Comparison of ENCODE assay signal across 8 cellular contexts in the genomic region with DNA sequence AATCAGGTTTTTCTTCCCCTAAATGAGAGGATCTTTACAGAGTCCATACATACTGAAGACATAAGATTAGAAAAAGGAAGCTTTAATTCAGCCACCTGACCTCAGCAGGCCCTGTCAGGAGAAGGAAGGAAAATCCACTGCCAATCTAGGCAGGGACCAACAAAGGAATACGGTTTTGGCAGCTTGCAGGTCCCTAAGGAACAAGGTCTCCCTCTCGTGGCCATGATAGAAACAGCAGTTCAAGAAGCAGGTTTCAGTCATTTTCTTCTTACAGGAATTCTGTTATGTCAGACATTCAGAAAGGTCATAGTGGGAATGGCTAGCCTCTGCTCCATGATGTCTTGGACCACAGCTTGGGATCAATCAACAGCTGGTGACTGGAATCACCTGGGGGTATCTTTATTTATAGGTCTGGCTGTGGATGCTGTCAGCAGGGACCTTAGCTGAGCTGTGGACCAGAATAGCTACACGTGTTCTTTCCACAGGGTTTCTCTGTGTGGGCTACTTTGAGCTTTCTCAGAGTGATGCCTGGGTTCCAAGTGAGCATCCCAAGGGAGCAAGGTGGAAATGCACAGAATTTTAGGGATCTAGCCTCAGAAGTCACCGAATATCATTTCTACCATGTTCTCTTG. TPM values are rescaled to one million over a fixed set of nuclear protein-coding genes. Genes with fewer than 3 reads are reported as not detected.
A peak's percentile ranks its signal among the peaks of the same experiment; 100 is the strongest.
DNase-seq lines count a peak whose midpoint lies in the region; ATAC-seq, FAIRE-seq and TF ChIP-seq lines count a peak whose summit lies in the region.

No MANE protein-coding gene starts in this region.

- FAIRE-seq in A549 (lab: Jason Lieb, UNC) (peak; percentile 51), G401.6 (lab: Jason Lieb, UNC) (peak; percentile 73)

- H3K9me3 ChIP-seq in A549: peaks cover 9% of the 10 kb centered on the region

- 17% methylated on average over 4 of the region's 4 CpGs for WGBS in A549 (ENCODE audit: missing lambda C conversion rate)

- TF ChIP-seq POLR2A in A549 (IDR thresholded peaks at IDR 0.05; ENCODE audit: low read length): no peak

- peak; percentile 44 to 85 for DNase-seq in A549 (ENCODE audit: low read depth in 1 of 2, low spot score in 1 of 2)
- peak; percentile 38 for DNase-seq in NCI-H446 treated with DMSO at 0.1 percent for 48 hours (lab: John Stamatoyannopoulos, UW)
- peak; percentile 29 to 36 for DNase-seq in activated CD4-positive, alpha-beta T cell treated with anti-CD3 and anti-CD28 coated beads, Interleukin-2, amount 50 U/mL, for 48 hours
- DNase-seq in germinal center (ENCODE audit: low spot score): peak; percentile 41
- peak; percentile 25 for DNase-seq in pons (ENCODE audit: low spot score)

- no peak for TF ChIP-seq EP300 in A549 (IDR thresholded peaks at IDR 0.05)

- no peak overlapping the region for H3K27ac ChIP-seq in A549

- H3K4me2 ChIP-seq in A549: no peak overlapping the region

- TF ChIP-seq CTCF in A549 (IDR thresholded peaks at IDR 0.05): peak; percentile 60

- peak; percentile 31 to 35; a peak in 2 of 5 replicates for TF ChIP-seq RAD21 in A549 (conservative IDR thresholded peaks at IDR 0.05 in 1 of 2, IDR thresholded peaks at IDR 0.05 in 1 of 2)

- CTCF ChIA-PET in A549 (lab: Yijun Ruan, JAX): interaction anchor here (0.8 to 2.0 kb wide), 11 partner anchors 9 to 739 kb away, joined by 3 to 10 read pairs (median 4); a partner anchor contains a TSS

- ATAC-seq in A549 (peak; percentile 64 to 76; a peak in 4 of 6 replicates), HG03025 (IDR thresholded peaks at IDR 0.05; ENCODE audit: low FRiP score, unreplicated experiment) (peak; percentile 61), HG03354 (IDR thresholded peaks at IDR 0.05; ENCODE audit: poor library complexity, severe bottlenecking, unreplicated experiment) (no peak)

- POLR2A ChIA-PET in A549 (lab: Yijun Ruan, JAX): interaction anchor here (0.7 kb wide), 1 partner anchor 10 kb away, joined by 3 read pairs; a partner anchor contains a TSS

- no peak overlapping the region for H3K4me3 ChIP-seq in A549

- H3K4me1 ChIP-seq in A549: no peaks in the 10 kb centered on the region

TF ChIP-seq in A549, 52 proteins besides CTCF, POLR2A, EP300 and RAD21:
- no peak for TF ChIP-seq CEBPB (IDR thresholded peaks at IDR 0.05)
- TF ChIP-seq, protein P1, sequence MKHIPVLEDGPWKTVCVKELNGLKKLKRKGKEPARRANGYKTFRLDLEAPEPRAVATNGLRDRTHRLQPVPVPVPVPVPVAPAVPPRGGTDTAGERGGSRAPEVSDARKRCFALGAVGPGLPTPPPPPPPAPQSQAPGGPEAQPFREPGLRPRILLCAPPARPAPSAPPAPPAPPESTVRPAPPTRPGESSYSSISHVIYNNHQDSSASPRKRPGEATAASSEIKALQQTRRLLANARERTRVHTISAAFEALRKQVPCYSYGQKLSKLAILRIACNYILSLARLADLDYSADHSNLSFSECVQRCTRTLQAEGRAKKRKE (CRISPR knock-in tag; IDR thresholded peaks at IDR 0.05; ENCODE audit: low read depth): no peak
- no peak for TF ChIP-seq SREBF2 (IDR thresholded peaks at IDR 0.05)
- TF ChIP-seq FOSL2 (IDR thresholded peaks at IDR 0.05): no peak
- no peak for TF ChIP-seq FOSL2 (CRISPR knock-in tag; IDR thresholded peaks at IDR 0.05)
- TF ChIP-seq ZFP36 (IDR thresholded peaks at IDR 0.05; ENCODE audit: borderline replicate concordance, partially characterized antibody): peak; percentile 34
- no peak for TF ChIP-seq HEYL (CRISPR knock-in tag; IDR thresholded peaks at IDR 0.05)
- TF ChIP-seq CHD2 (IDR thresholded peaks at IDR 0.05; ENCODE audit: low read length, partially characterized antibody): no peak
- peak; percentile 22; the same call in 1 of the 3 replicates for TF ChIP-seq SMC3 (IDR thresholded peaks at IDR 0.05)
TF ChIP-seq in A549: peak in this region for 2.

RNA-seq across cellular contexts. Expression of a gene that starts 9.4 kb away (rescaled TPM):
- 48.1 and 62.9 TPM in 2 replicates for polyA plus RNA-seq in A549 (2011; rRNA removed)
- polyA plus RNA-seq in A549 (2012; cell fraction: cytosol; rRNA removed): 11.5 and 13.7 TPM in 2 replicates
- 3.6 and 9.7 TPM in 2 replicates for polyA plus RNA-seq in A549 (2012; cell fraction: nucleus; rRNA removed)
- polyA plus RNA-seq in A549 (2017; fragmentation: RNase III; extraction: RNeasy Plus Mini Kit Qiagen cat#74134 plus additional on column Dnase treatment): 61.1 to 66.6 TPM (median 64.7 TPM) in 3 replicates
- polyA minus RNA-seq in A549 (2011; rRNA and poly(A)+ RNA removed): 9.8 and 12.1 TPM in 2 replicates
